25 cellular contexts compared by ENCODE assay signal in the genomic region with DNA sequence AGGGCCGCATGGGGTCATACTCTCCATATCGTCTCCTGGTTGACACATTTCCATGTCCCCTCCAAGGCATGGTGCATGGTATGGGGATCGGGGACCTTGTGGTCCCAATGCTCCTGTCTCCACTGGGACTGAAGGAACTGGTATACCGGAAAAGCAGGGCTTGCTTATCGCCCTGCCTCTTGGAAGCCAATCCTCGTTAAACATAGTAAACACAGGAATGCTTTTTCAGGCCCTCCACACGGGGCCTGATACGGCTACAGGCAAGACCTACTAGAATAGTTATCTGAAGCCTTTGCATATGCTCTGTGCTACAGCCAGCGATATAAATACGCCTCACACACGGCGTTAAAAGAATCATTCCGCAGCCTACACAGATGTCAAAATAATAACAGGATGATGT.
"Had no signal": no experiment of that assay in that cellular context is flagged by ENCODE, and none has a peak within 500 bp of the region (broad histone marks: within the 10 kb centered on the region; RNA-seq: fewer than 3 reads in every experiment).

No MANE protein-coding gene starts in this region.

- H3K4me3 ChIP-seq: coronary artery, gastrocnemius medialis, heart right ventricle, lung, neural progenitor cell, ovary, right atrium auricular region, sigmoid colon, skin epidermis, suprapubic skin, tibial artery, upper lobe of left lung, uterus had no signal

- H3K4me1 ChIP-seq: gastrocnemius medialis, heart right ventricle, right atrium auricular region, sigmoid colon, suprapubic skin, tibial artery, upper lobe of left lung, uterus had no signal

- H3K27me3 ChIP-seq: gastrocnemius medialis, heart right ventricle, neural progenitor cell, ovary, right atrium auricular region, sigmoid colon, suprapubic skin, upper lobe of left lung, uterus had no signal

- H3K36me3 Mint-ChIP-seq: immature natural killer cell; naive thymus-derived CD8-positive, alpha-beta T cell had no signal

- H3K4me3 Mint-ChIP-seq: immature natural killer cell; naive thymus-derived CD8-positive, alpha-beta T cell; neural progenitor cell had no signal

- DNase-seq: effector CD8-positive, alpha-beta T cell; gastrocnemius medialis; heart right ventricle; hypothalamus; immature natural killer cell; kidney; left cardiac atrium; left ventricle myocardium superior; mesenchymal stem cell; naive thymus-derived CD8-positive, alpha-beta T cell; nucleus accumbens; ovary; sigmoid colon; stimulated activated CD4-positive, alpha-beta T cell treated with anti-CD3 and anti-CD28 coated beads, Interleukin-2, amount 100 ng/mL, for 48 hours; stimulated activated naive CD4-positive, alpha-beta T cell treated with Interleukin-2 at 50 U/mL for 16 hours; tibial artery; upper lobe of left lung; uterus had no signal

- ATAC-seq: esophagus mucosa; gastrocnemius medialis; heart right ventricle; left cardiac atrium; left ventricle myocardium superior; naive thymus-derived CD8-positive, alpha-beta T cell had no signal

- H3K27ac Mint-ChIP-seq: immature natural killer cell, neural progenitor cell had no signal

- H3K9me3 ChIP-seq: gastrocnemius medialis, ovary, right atrium auricular region, sigmoid colon, suprapubic skin, tibial artery, upper lobe of left lung, uterus had no signal

- H3K27ac ChIP-seq: coronary artery, gastrocnemius medialis, heart right ventricle, neural progenitor cell, ovary, right atrium auricular region, sigmoid colon, skin epidermis, suprapubic skin, tibial artery, upper lobe of left lung, uterus had no signal

- H3K4me1 Mint-ChIP-seq: immature natural killer cell; naive thymus-derived CD8-positive, alpha-beta T cell had no signal

- H3K36me3 ChIP-seq: gastrocnemius medialis, heart right ventricle, neural progenitor cell, ovary, right atrium auricular region, sigmoid colon, suprapubic skin, tibial artery, upper lobe of left lung, uterus had no signal

- H3K9me3 Mint-ChIP-seq: neural progenitor cell had no signal
